ENCODE assay signal across 12 cellular contexts in the genomic region with DNA sequence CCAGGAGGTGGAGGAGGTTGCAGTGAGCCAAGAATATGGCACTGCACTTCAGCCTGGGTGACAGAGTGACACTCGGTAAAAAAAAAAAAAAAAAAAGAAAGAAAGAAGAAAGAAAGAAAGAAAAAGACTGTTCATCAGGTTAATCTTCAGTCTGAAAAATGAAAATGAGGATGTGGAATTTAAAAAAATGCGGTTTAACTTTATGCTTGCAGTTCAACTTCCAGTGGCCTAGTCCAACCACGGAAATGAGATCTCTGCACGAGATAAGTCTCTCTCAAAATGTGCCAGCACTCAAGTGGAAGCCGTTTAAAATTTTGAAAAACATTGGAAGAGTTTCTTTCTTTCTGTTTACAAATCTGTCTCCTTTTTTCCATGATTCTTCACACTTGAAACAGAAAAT.
A peak's percentile ranks its signal among the peaks of the same experiment; 100 is the strongest.
DNase-seq lines count a peak whose midpoint lies in the region; ATAC-seq and TF ChIP-seq lines count a peak whose summit lies in the region.
"Had no signal": no experiment of that assay in that cellular context is flagged by ENCODE, and none has a peak within 500 bp of the region (broad histone marks: within the 10 kb centered on the region; RNA-seq: fewer than 3 reads in every experiment).

No MANE protein-coding gene starts in this region.

- ATAC-seq in activated T-cell treated with anti-CD3 and anti-CD28 coated beads, Interleukin-2, amount 50 U/mL, for 4 hours: no peak
- no peak for ATAC-seq in activated T-helper 17 cell treated with anti-CD3 and anti-CD28 coated beads, Interleukin-2, amount 50 U/mL, for 72 hours (replicated peaks)
- ATAC-seq in stimulated activated effector memory CD8-positive, alpha-beta T cell treated with anti-CD3 and anti-CD28 coated beads, Interleukin-12 subunit alpha, Interleukin-12 subunit beta, amount 100 ng/mL, for 72 hours: no peak
- no peak for ATAC-seq in GM23338
- ATAC-seq: left lobe of liver had no signal

- H2AFZ ChIP-seq in GM23338: no peak overlapping the region

- no peak overlapping the region for H3K4me2 ChIP-seq in GM23338
- H3K4me2 ChIP-seq: smooth muscle cell had no signal

- no peaks in the 10 kb centered on the region for H3K9me3 Mint-ChIP-seq in activated T-cell treated with anti-CD3 and anti-CD28 coated beads, Interleukin-2, amount 50 U/mL, for 4 hours
- no peaks in the 10 kb centered on the region for H3K9me3 Mint-ChIP-seq in activated T-helper 17 cell treated with anti-CD3 and anti-CD28 coated beads, Interleukin-2, amount 50 U/mL, for 72 hours
- H3K9me3 Mint-ChIP-seq in stimulated activated effector memory CD8-positive, alpha-beta T cell treated with anti-CD3 and anti-CD28 coated beads, Interleukin-12 subunit alpha, Interleukin-12 subunit beta, amount 100 ng/mL, for 72 hours: no peaks in the 10 kb centered on the region
- H3K9me3 Mint-ChIP-seq in GM23338 (no peaks in the 10 kb centered on the region), progenitor cell of endocrine pancreas (ENCODE audit: low read depth) (no peaks in the 10 kb centered on the region)

- no peak for DNase-seq in activated T-cell treated with anti-CD3 and anti-CD28 coated beads, Interleukin-2, amount 50 U/mL, for 4 hours
- no peak for DNase-seq in activated T-cell treated with anti-CD3 and anti-CD28 coated beads, Interleukin-2, amount 50 U/mL, for 1 hour
- DNase-seq in NOMO-1 treated with DMSO at 0.1 percent for 48 hours (lab: John Stamatoyannopoulos, UW; ENCODE audit: unreplicated experiment) (peak; percentile 82), GM23338 (ENCODE audit: low spot score) (no peak), occipital lobe (lab: John Stamatoyannopoulos, UW) (no peak), progenitor cell of endocrine pancreas (ENCODE audit: low spot score, unreplicated experiment) (no peak)
- no peak for DNase-seq in stimulated activated effector memory CD8-positive, alpha-beta T cell treated with anti-CD3 and anti-CD28 coated beads, Interleukin-12 subunit alpha, Interleukin-12 subunit beta, amount 100 ng/mL, for 72 hours (ENCODE audit: low spot score in 2 of 2)
- DNase-seq: NCI-H2227 treated with DMSO at 0.1 percent for 48 hours, uterus had no signal

- H3K27ac ChIP-seq in GM23338 (ENCODE audit: low read depth): no peak overlapping the region
- H3K27ac ChIP-seq: uterus had no signal

- no peaks in the 10 kb centered on the region for H3K9me2 ChIP-seq in GM23338 (ENCODE audit: insufficient read depth)

- H3K27ac Mint-ChIP-seq in activated T-helper 17 cell treated with anti-CD3 and anti-CD28 coated beads, Interleukin-2, amount 50 U/mL, for 72 hours: peak overlapping the region; percentile 97
- peak overlapping the region; percentile 97 for H3K27ac Mint-ChIP-seq in stimulated activated effector memory CD8-positive, alpha-beta T cell treated with anti-CD3 and anti-CD28 coated beads, Interleukin-12 subunit alpha, Interleukin-12 subunit beta, amount 100 ng/mL, for 72 hours
- no peak overlapping the region for H3K27ac Mint-ChIP-seq in GM23338
- no peak overlapping the region for H3K27ac Mint-ChIP-seq in progenitor cell of endocrine pancreas

- no peaks in the 10 kb centered on the region for H4K20me1 ChIP-seq in GM23338 (replicated peaks; ENCODE audit: insufficient read depth)

- H3K27me3 Mint-ChIP-seq in activated T-cell treated with anti-CD3 and anti-CD28 coated beads, Interleukin-2, amount 50 U/mL, for 4 hours (ENCODE audit: low read depth): no peaks in the 10 kb centered on the region
- no peaks in the 10 kb centered on the region for H3K27me3 Mint-ChIP-seq in activated T-helper 17 cell treated with anti-CD3 and anti-CD28 coated beads, Interleukin-2, amount 50 U/mL, for 72 hours
- H3K27me3 Mint-ChIP-seq in GM23338 (ENCODE audit: insufficient read depth, low read depth, poor library complexity): no peaks in the 10 kb centered on the region
- no peaks in the 10 kb centered on the region for H3K27me3 Mint-ChIP-seq in progenitor cell of endocrine pancreas

- peak overlapping the region; percentile 47 for H3K4me3 Mint-ChIP-seq in activated T-cell treated with anti-CD3 and anti-CD28 coated beads, Interleukin-2, amount 50 U/mL, for 4 hours
- peak overlapping the region; percentile 78 for H3K4me3 Mint-ChIP-seq in activated T-helper 17 cell treated with anti-CD3 and anti-CD28 coated beads, Interleukin-2, amount 50 U/mL, for 72 hours
- H3K4me3 Mint-ChIP-seq in stimulated activated effector memory CD8-positive, alpha-beta T cell treated with anti-CD3 and anti-CD28 coated beads, Interleukin-12 subunit alpha, Interleukin-12 subunit beta, amount 100 ng/mL, for 72 hours: peak overlapping the region; percentile 61
- H3K4me3 Mint-ChIP-seq in GM23338 (no peak overlapping the region), progenitor cell of endocrine pancreas (ENCODE audit: low read depth) (no peak overlapping the region)

- no peaks in the 10 kb centered on the region for H3K79me2 ChIP-seq in GM23338 (replicated peaks; ENCODE audit: insufficient read depth)

- no peaks in the 10 kb centered on the region for H3F3A ChIP-seq in GM23338 (replicated peaks; ENCODE audit: low read depth)

- H3K4me1 ChIP-seq in GM23338 (ENCODE audit: insufficient read depth): peaks cover 8% of the 10 kb centered on the region; the same call in 1 of the 2 replicates

- no peaks in the 10 kb centered on the region for H3K36me3 ChIP-seq in GM23338 (ENCODE audit: insufficient read depth)
- H3K36me3 ChIP-seq: uterus had no signal

- H3K4me3 ChIP-seq in GM23338: no peak overlapping the region
- H3K4me3 ChIP-seq: smooth muscle cell, uterus had no signal

- peaks cover 100% of the 10 kb centered on the region for H3K4me1 Mint-ChIP-seq in activated T-cell treated with anti-CD3 and anti-CD28 coated beads, Interleukin-2, amount 50 U/mL, for 4 hours (ENCODE audit: low read depth)
- H3K4me1 Mint-ChIP-seq in activated T-helper 17 cell treated with anti-CD3 and anti-CD28 coated beads, Interleukin-2, amount 50 U/mL, for 72 hours: peaks cover 84% of the 10 kb centered on the region
- peaks cover 97% of the 10 kb centered on the region for H3K4me1 Mint-ChIP-seq in stimulated activated effector memory CD8-positive, alpha-beta T cell treated with anti-CD3 and anti-CD28 coated beads, Interleukin-12 subunit alpha, Interleukin-12 subunit beta, amount 100 ng/mL, for 72 hours
- H3K4me1 Mint-ChIP-seq in GM23338 (peaks cover 17% of the 10 kb centered on the region), progenitor cell of endocrine pancreas (ENCODE audit: low read depth) (peaks cover 13% of the 10 kb centered on the region)

- H3K36me3 Mint-ChIP-seq in activated T-cell treated with anti-CD3 and anti-CD28 coated beads, Interleukin-2, amount 50 U/mL, for 4 hours (ENCODE audit: insufficient read depth): peaks cover 57% of the 10 kb centered on the region
- peaks cover 98% of the 10 kb centered on the region for H3K36me3 Mint-ChIP-seq in activated T-helper 17 cell treated with anti-CD3 and anti-CD28 coated beads, Interleukin-2, amount 50 U/mL, for 72 hours (ENCODE audit: low read depth)
- H3K36me3 Mint-ChIP-seq in stimulated activated effector memory CD8-positive, alpha-beta T cell treated with anti-CD3 and anti-CD28 coated beads, Interleukin-12 subunit alpha, Interleukin-12 subunit beta, amount 100 ng/mL, for 72 hours: peaks cover 72% of the 10 kb centered on the region
- H3K36me3 Mint-ChIP-seq in GM23338 (ENCODE audit: low read depth) (no peaks in the 10 kb centered on the region), progenitor cell of endocrine pancreas (ENCODE audit: insufficient read depth) (no peaks in the 10 kb centered on the region)

- TF ChIP-seq CTCF in GM23338 (conservative IDR thresholded peaks at IDR 0.05; ENCODE audit: low read depth in 2 of 2): no peak
- TF ChIP-seq CTCF in progenitor cell of endocrine pancreas (IDR thresholded peaks at IDR 0.05; ENCODE audit: unreplicated experiment): no peak

- H3K27me3 ChIP-seq in GM23338 (ENCODE audit: insufficient read depth): no peaks in the 10 kb centered on the region
- H3K27me3 ChIP-seq: uterus had no signal

TF ChIP-seq in GM23338, 12 proteins besides CTCF, POLR2A, EP300 and RAD21 (continues in another document):
- TF ChIP-seq, protein P1, sequence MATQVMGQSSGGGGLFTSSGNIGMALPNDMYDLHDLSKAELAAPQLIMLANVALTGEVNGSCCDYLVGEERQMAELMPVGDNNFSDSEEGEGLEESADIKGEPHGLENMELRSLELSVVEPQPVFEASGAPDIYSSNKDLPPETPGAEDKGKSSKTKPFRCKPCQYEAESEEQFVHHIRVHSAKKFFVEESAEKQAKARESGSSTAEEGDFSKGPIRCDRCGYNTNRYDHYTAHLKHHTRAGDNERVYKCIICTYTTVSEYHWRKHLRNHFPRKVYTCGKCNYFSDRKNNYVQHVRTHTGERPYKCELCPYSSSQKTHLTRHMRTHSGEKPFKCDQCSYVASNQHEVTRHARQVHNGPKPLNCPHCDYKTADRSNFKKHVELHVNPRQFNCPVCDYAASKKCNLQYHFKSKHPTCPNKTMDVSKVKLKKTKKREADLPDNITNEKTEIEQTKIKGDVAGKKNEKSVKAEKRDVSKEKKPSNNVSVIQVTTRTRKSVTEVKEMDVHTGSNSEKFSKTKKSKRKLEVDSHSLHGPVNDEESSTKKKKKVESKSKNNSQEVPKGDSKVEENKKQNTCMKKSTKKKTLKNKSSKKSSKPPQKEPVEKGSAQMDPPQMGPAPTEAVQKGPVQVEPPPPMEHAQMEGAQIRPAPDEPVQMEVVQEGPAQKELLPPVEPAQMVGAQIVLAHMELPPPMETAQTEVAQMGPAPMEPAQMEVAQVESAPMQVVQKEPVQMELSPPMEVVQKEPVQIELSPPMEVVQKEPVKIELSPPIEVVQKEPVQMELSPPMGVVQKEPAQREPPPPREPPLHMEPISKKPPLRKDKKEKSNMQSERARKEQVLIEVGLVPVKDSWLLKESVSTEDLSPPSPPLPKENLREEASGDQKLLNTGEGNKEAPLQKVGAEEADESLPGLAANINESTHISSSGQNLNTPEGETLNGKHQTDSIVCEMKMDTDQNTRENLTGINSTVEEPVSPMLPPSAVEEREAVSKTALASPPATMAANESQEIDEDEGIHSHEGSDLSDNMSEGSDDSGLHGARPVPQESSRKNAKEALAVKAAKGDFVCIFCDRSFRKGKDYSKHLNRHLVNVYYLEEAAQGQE (IDR thresholded peaks at IDR 0.05; ENCODE audit: unreplicated experiment): no peak
- TF ChIP-seq CREB1 (CRISPR knock-in tag; IDR thresholded peaks at IDR 0.05; ENCODE audit: low read depth) (no peak), ZNF331 (CRISPR knock-in tag; IDR thresholded peaks at IDR 0.05; ENCODE audit: low read depth) (no peak), STAT1 (IDR thresholded peaks at IDR 0.05; ENCODE audit: unreplicated experiment) (no peak), NANOG (IDR thresholded peaks at IDR 0.05; ENCODE audit: borderline replicate concordance) (no peak)

Comparison
In these comparisons a context has a peak if more than half of its experiments do, and no peak if none do; other contexts are left out.
1. H3K4me3 Mint-ChIP-seq: peak in activated T-cell treated with anti-CD3 and anti-CD28 coated beads, Interleukin-2, amount 50 U/mL, for 4 hours (single experiment), activated T-helper 17 cell treated with anti-CD3 and anti-CD28 coated beads, Interleukin-2, amount 50 U/mL, for 72 hours (single experiment) and stimulated activated effector memory CD8-positive, alpha-beta T cell treated with anti-CD3 and anti-CD28 coated beads, Interleukin-12 subunit alpha, Interleukin-12 subunit beta, amount 100 ng/mL, for 72 hours (single experiment); none in GM23338 (single experiment) and progenitor cell of endocrine pancreas (single experiment).
2. H3K27ac Mint-ChIP-seq: peak in activated T-helper 17 cell treated with anti-CD3 and anti-CD28 coated beads, Interleukin-2, amount 50 U/mL, for 72 hours (single experiment) and stimulated activated effector memory CD8-positive, alpha-beta T cell treated with anti-CD3 and anti-CD28 coated beads, Interleukin-12 subunit alpha, Interleukin-12 subunit beta, amount 100 ng/mL, for 72 hours (single experiment); none in GM23338 (single experiment) and progenitor cell of endocrine pancreas (single experiment).